ENCODE assay signal across 8 cellular contexts in the genomic region with DNA sequence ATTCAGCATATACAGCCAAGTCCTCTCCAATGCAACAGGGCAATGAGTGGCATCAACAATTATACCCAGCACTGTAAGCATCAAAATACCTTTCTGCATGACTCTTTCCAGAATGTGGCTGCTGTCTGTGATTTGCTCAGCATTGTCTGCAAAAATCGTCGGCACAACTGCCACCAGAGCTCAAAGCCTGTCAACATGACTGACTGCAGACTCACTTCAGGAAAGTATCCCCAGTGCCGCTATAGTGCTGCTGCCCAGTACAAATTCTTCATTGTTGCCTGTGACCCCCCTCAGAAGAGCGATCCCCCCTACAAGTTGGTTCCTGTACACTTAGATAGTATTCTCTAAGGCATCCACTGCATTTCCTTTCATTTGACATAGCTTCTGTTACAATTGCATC. TPM values are rescaled to one million over a fixed set of nuclear protein-coding genes. Genes with fewer than 3 reads are reported as not detected.
DNase-seq lines count a peak whose midpoint lies in the region; ATAC-seq and TF ChIP-seq lines count a peak whose summit lies in the region.
"Had no signal": no experiment of that assay in that cellular context is flagged by ENCODE, and none has a peak within 500 bp of the region (broad histone marks: within the 10 kb centered on the region; RNA-seq: fewer than 3 reads in every experiment).

No MANE protein-coding gene starts in this region.

- H3K27me3 ChIP-seq in HL-60 (ENCODE audit: insufficient read depth, poor library complexity, severe bottlenecking), result no peaks in the 10 kb centered on the region

- no peaks in the 10 kb centered on the region for H3K9me3 Mint-ChIP-seq in activated T-helper 2 cell treated with anti-CD3 and anti-CD28 coated beads, Interferon-gamma antibody, Interleukin-2, Interleukin-4, amounts not matched to agents 10 μg/mL and 5 μg/mL and 100 μg/mL, durations not matched to agents 14 hours and 24 hours and 36 hours
- no peaks in the 10 kb centered on the region for H3K9me3 Mint-ChIP-seq in stimulated activated naive CD8-positive, alpha-beta T cell treated with anti-CD3 and anti-CD28 coated beads, Interleukin-15, amount 100 ng/mL, for 72 hours

- peaks cover 8% of the 10 kb centered on the region for H3K27me3 Mint-ChIP-seq in activated T-helper 2 cell treated with anti-CD3 and anti-CD28 coated beads, Interferon-gamma antibody, Interleukin-2, Interleukin-4, amounts not matched to agents 10 μg/mL and 5 μg/mL and 100 μg/mL, durations not matched to agents 14 hours and 24 hours and 36 hours (ENCODE audit: low read depth)
- no peaks in the 10 kb centered on the region for H3K27me3 Mint-ChIP-seq in stimulated activated naive CD8-positive, alpha-beta T cell treated with anti-CD3 and anti-CD28 coated beads, Interleukin-15, amount 100 ng/mL, for 72 hours

- peak overlapping the region; percentile 75 for H3K27ac ChIP-seq in HL-60 (replicated peaks)

- H3K4me3 ChIP-seq in HL-60 (replicated peaks; ENCODE audit: insufficient read depth, low read length), result peak overlapping the region; percentile 12

- no peaks in the 10 kb centered on the region for H3K36me3 Mint-ChIP-seq in activated T-helper 2 cell treated with anti-CD3 and anti-CD28 coated beads, Interferon-gamma antibody, Interleukin-2, Interleukin-4, amounts not matched to agents 10 μg/mL and 5 μg/mL and 100 μg/mL, durations not matched to agents 14 hours and 24 hours and 36 hours (ENCODE audit: low read depth)

- H3K4me1 Mint-ChIP-seq in activated T-helper 2 cell treated with anti-CD3 and anti-CD28 coated beads, Interferon-gamma antibody, Interleukin-2, Interleukin-4, amounts not matched to agents 10 μg/mL and 5 μg/mL and 100 μg/mL, durations not matched to agents 14 hours and 24 hours and 36 hours (ENCODE audit: low read depth), result peaks cover 22% of the 10 kb centered on the region
- peaks cover 18% of the 10 kb centered on the region for H3K4me1 Mint-ChIP-seq in stimulated activated naive CD8-positive, alpha-beta T cell treated with anti-CD3 and anti-CD28 coated beads, Interleukin-15, amount 100 ng/mL, for 72 hours

- TF ChIP-seq CTCF in HL-60 (IDR thresholded peaks at IDR 0.05; ENCODE audit: insufficient read depth, low read length), result no peak

- H3K27ac Mint-ChIP-seq in activated T-helper 2 cell treated with anti-CD3 and anti-CD28 coated beads, Interferon-gamma antibody, Interleukin-2, Interleukin-4, amounts not matched to agents 10 μg/mL and 5 μg/mL and 100 μg/mL, durations not matched to agents 14 hours and 24 hours and 36 hours, result peak overlapping the region; percentile 66
- H3K27ac Mint-ChIP-seq in stimulated activated naive CD8-positive, alpha-beta T cell treated with anti-CD3 and anti-CD28 coated beads, Interleukin-15, amount 100 ng/mL, for 72 hours, result peak overlapping the region in 1 of 2 donors; percentile 43

- peak overlapping the region; percentile 54 for H3K4me3 Mint-ChIP-seq in activated T-helper 2 cell treated with anti-CD3 and anti-CD28 coated beads, Interferon-gamma antibody, Interleukin-2, Interleukin-4, amounts not matched to agents 10 μg/mL and 5 μg/mL and 100 μg/mL, durations not matched to agents 14 hours and 24 hours and 36 hours (ENCODE audit: low read depth)
- peak overlapping the region; percentile 51 to 55 for H3K4me3 Mint-ChIP-seq in stimulated activated naive CD8-positive, alpha-beta T cell treated with anti-CD3 and anti-CD28 coated beads, Interleukin-15, amount 100 ng/mL, for 72 hours

- DNase-seq in HL-60 (ENCODE audit: low read depth in 1 of 2, low spot score in 1 of 2) (no peak), left kidney (ENCODE audit: low read depth, low spot score) (peak; percentile 42), RKO (ENCODE audit: low spot score) (no peak)
- DNase-seq in activated T-helper 2 cell treated with anti-CD3 and anti-CD28 coated beads, Interferon-gamma antibody, Interleukin-2, Interleukin-4, amounts not matched to agents 10 μg/mL and 5 μg/mL and 100 μg/mL, durations not matched to agents 14 hours and 24 hours and 36 hours (ENCODE audit: low spot score), result no peak
- no peak for DNase-seq in stimulated activated naive CD8-positive, alpha-beta T cell treated with anti-CD3 and anti-CD28 coated beads, Interleukin-15, amount 100 ng/mL, for 72 hours
- DNase-seq in activated CD4-positive, CD25-positive, alpha-beta regulatory T cell treated with anti-CD3 and anti-CD28 coated beads, Interleukin-2, amount 50 U/mL, for 72 hours, result no peak

- ATAC-seq in stimulated activated naive CD8-positive, alpha-beta T cell treated with anti-CD3 and anti-CD28 coated beads, Interleukin-15, amount 100 ng/mL, for 72 hours, result peak; percentile 55
- no peak for ATAC-seq in HG02571 (IDR thresholded peaks at IDR 0.05; ENCODE audit: unreplicated experiment)

- intact Hi-C loops in activated T-helper 2 cell treated with anti-CD3 and anti-CD28 coated beads, Interferon-gamma antibody, Interleukin-2, Interleukin-4, amounts not matched to agents 10 μg/mL and 5 μg/mL and 100 μg/mL, durations not matched to agents 14 hours and 24 hours and 36 hours (cut with micrococcal nuclease), result no loop called here

RNA-seq across cellular contexts. Expression of a gene that starts 0.7 kb away (rescaled TPM):
- total RNA-seq in activated T-helper 2 cell treated with anti-CD3 and anti-CD28 coated beads, Interferon-gamma antibody, Interleukin-2, Interleukin-4, amounts not matched to agents 10 μg/mL and 5 μg/mL and 100 μg/mL, durations not matched to agents 14 hours and 24 hours and 36 hours, result 0.91 and 0.94 TPM in 2 replicates

RNA-seq across cellular contexts. Expression of a gene that starts 13.6 kb away (rescaled TPM):
- not detected in 2 replicates for total RNA-seq in activated T-helper 2 cell treated with anti-CD3 and anti-CD28 coated beads, Interferon-gamma antibody, Interleukin-2, Interleukin-4, amounts not matched to agents 10 μg/mL and 5 μg/mL and 100 μg/mL, durations not matched to agents 14 hours and 24 hours and 36 hours
- total RNA-seq: lower leg skin had no signal

RNA-seq across cellular contexts. Expression of a gene that starts 20.8 kb away (rescaled TPM):
- not detected in 2 replicates for total RNA-seq in activated T-helper 2 cell treated with anti-CD3 and anti-CD28 coated beads, Interferon-gamma antibody, Interleukin-2, Interleukin-4, amounts not matched to agents 10 μg/mL and 5 μg/mL and 100 μg/mL, durations not matched to agents 14 hours and 24 hours and 36 hours

RNA-seq across cellular contexts. Expression of a gene that starts 36.1 kb away (rescaled TPM):
- not detected in 2 replicates for total RNA-seq in activated T-helper 2 cell treated with anti-CD3 and anti-CD28 coated beads, Interferon-gamma antibody, Interleukin-2, Interleukin-4, amounts not matched to agents 10 μg/mL and 5 μg/mL and 100 μg/mL, durations not matched to agents 14 hours and 24 hours and 36 hours
- total RNA-seq: lower leg skin had no signal
